Comparison of ENCODE assay signal across 1 cellular context in genomic region chr13:110726726-110727125, GRCh38.
TF ChIP-seq lines count a peak whose summit lies in the region.

No MANE protein-coding gene starts in this region.

TF ChIP-seq in GM12878, 131 proteins besides CTCF, POLR2A, EP300 and RAD21 (continued from another document and continues in another):
- TF ChIP-seq ZBTB33 (IDR thresholded peaks at IDR 0.05), result no peak
- no peak for TF ChIP-seq ZBTB4 (CRISPR knock-in tag; IDR thresholded peaks at IDR 0.05)
- TF ChIP-seq ESRRA (IDR thresholded peaks at IDR 0.05; ENCODE audit: low read length), result no peak
- no peak for TF ChIP-seq ZNF384 (IDR thresholded peaks at IDR 0.05; ENCODE audit: borderline replicate concordance, low read depth, low read length)
- TF ChIP-seq REST (IDR thresholded peaks at IDR 0.05; ENCODE audit: low read depth, low read length), result no peak
- TF ChIP-seq MLLT1 (IDR thresholded peaks at IDR 0.05), result 0 out of 2 replicates have a peak, but pooled peaks have one; percentile 19
- peak in 1 of 2 experiments; percentile 17; a peak in 1 of 3 replicates for TF ChIP-seq EGR1 (IDR thresholded peaks at IDR 0.05; ENCODE audit: borderline replicate concordance in 1 of 2, low read depth in 2 of 2, low read length in 2 of 2)
- TF ChIP-seq CEBPB (IDR thresholded peaks at IDR 0.05; ENCODE audit: borderline replicate concordance in 1 of 2, low read depth in 2 of 2, low read length in 2 of 2), result no peak
- no peak for TF ChIP-seq MTA2 (IDR thresholded peaks at IDR 0.05; ENCODE audit: low read depth)
- no peak for TF ChIP-seq ZNF592 (IDR thresholded peaks at IDR 0.05)
- no peak for TF ChIP-seq WRNIP1 (IDR thresholded peaks at IDR 0.05; ENCODE audit: borderline replicate concordance, low read depth, low read length)
- TF ChIP-seq TARDBP (IDR thresholded peaks at IDR 0.05; ENCODE audit: borderline replicate concordance), result no peak
- TF ChIP-seq SMARCA5 (IDR thresholded peaks at IDR 0.05), result no peak
- TF ChIP-seq ZBTB11 (CRISPR knock-in tag; IDR thresholded peaks at IDR 0.05), result no peak
- TF ChIP-seq CEBPZ (IDR thresholded peaks at IDR 0.05; ENCODE audit: low read depth, low read length), result no peak
- TF ChIP-seq TAF1 (IDR thresholded peaks at IDR 0.05; ENCODE audit: borderline replicate concordance, low read depth, low read length), result no peak
- no peak for TF ChIP-seq CBX3 (IDR thresholded peaks at IDR 0.05; ENCODE audit: borderline replicate concordance, low read depth)
- no peak for TF ChIP-seq ZBED1 (IDR thresholded peaks at IDR 0.05; ENCODE audit: borderline replicate concordance)
- no peak for TF ChIP-seq NBN (IDR thresholded peaks at IDR 0.05)
- TF ChIP-seq PML (IDR thresholded peaks at IDR 0.05; ENCODE audit: low read length), result no peak
- no peak for TF ChIP-seq PKNOX1 (IDR thresholded peaks at IDR 0.05)
- no peak for TF ChIP-seq BRCA1 (IDR thresholded peaks at IDR 0.05; ENCODE audit: low read depth, low read length)
- 0 out of 2 replicates have a peak, but pooled peaks have one; percentile 19 for TF ChIP-seq RELB (IDR thresholded peaks at IDR 0.05; ENCODE audit: low read depth)
- TF ChIP-seq KDM1A (IDR thresholded peaks at IDR 0.05; ENCODE audit: borderline replicate concordance), result no peak
- no peak for TF ChIP-seq SUPT20H (IDR thresholded peaks at IDR 0.05; ENCODE audit: borderline replicate concordance, control insufficient read depth, low read depth, low read length)
- TF ChIP-seq NRF1 (conservative IDR thresholded peaks at IDR 0.05; ENCODE audit: low read depth, low read length), result no peak
